ENCODE assay signal across 27 cellular contexts in the genomic region with DNA sequence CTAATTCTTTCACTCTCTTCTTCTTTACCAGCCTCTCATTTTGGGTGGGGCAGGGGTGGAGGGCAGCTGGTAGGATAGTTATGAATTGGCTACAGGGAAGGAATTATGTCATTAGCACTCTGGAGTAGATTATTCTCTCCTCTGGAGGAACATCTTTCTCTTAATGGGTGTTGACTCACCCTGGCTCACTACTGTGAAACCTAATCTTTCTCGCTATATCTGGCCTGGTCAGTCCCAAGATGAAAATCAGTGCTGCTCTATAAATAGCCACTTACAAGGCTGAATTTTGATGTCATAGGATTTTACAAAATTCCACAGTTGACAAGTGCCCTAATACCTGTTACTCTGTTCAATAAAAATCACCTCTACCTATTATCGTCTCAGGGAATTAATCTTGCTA.
DNase-seq lines count a peak whose midpoint lies in the region; TF ChIP-seq lines count a peak whose summit lies in the region.
"Had no signal": no experiment of that assay in that cellular context is flagged by ENCODE, and none has a peak within 500 bp of the region (broad histone marks: within the 10 kb centered on the region; RNA-seq: fewer than 3 reads in every experiment).

No MANE protein-coding gene starts in this region.

- H3K27ac ChIP-seq in SK-N-SH (ENCODE audit: low read depth in 2 of 2, low read length in 1 of 2) (no peak overlapping the region), smooth muscle cell (ENCODE audit: low read depth) (no peak overlapping the region), hepatocyte (no peak overlapping the region)
- H3K27ac ChIP-seq: dorsolateral prefrontal cortex, neural progenitor cell, parathyroid adenoma, right atrium auricular region, SJSA1, stomach, tibial artery, vagina had no signal

- TF ChIP-seq CTCF in SK-N-SH (IDR thresholded peaks at IDR 0.05), result no peak
- no peak for TF ChIP-seq CTCF in smooth muscle cell (IDR thresholded peaks at IDR 0.05; ENCODE audit: borderline replicate concordance, insufficient read depth, poor library complexity, severe bottlenecking)
- TF ChIP-seq CTCF in hepatocyte (IDR thresholded peaks at IDR 0.05; ENCODE audit: poor library complexity), result no peak

- peak; percentile 7 for DNase-seq in NCI-H2171 treated with DMSO at 0.1 percent for 48 hours (lab: John Stamatoyannopoulos, UW)
- no peak for DNase-seq in NCI-H2171 (lab: John Stamatoyannopoulos, UW)
- DNase-seq in SK-N-SH, result no peak
- peak; percentile 9 for DNase-seq in glomerular visceral epithelial cell (ENCODE audit: extremely low spot score)
- no peak for DNase-seq in smooth muscle cell (lab: John Stamatoyannopoulos, UW; ENCODE audit: unreplicated experiment)
- DNase-seq in NK-92 treated with Interleukin-12 subunit alpha and Interleukin-12 subunit beta, amount 100 ng/mL, for 24 hours (lab: John Stamatoyannopoulos, UW), result no peak
- DNase-seq in activated gamma-delta T cell (lab: John Stamatoyannopoulos, UW), result no peak
- no peak for DNase-seq in hepatocyte (ENCODE audit: low spot score)
- DNase-seq: activated CD4-positive, alpha-beta T cell treated with anti-CD3 and anti-CD28 coated beads, Interleukin-2, amount 50 U/mL, for 48 hours; activated naive CD4-positive, alpha-beta T cell; activated T-cell treated with anti-CD3 and anti-CD28 coated beads, Interleukin-2, amount 50 U/mL, for 72 hours; dorsolateral prefrontal cortex; hippocampal formation; Karpas-422; NCI-H1436; NCI-H2081; NCI-H226; NCI-H774; RPMI8226; stomach; tibial artery had no signal

- H3K4me2 ChIP-seq in SK-N-SH, result no peak overlapping the region
- peak overlapping the region; percentile 52 for H3K4me2 ChIP-seq in smooth muscle cell
- H3K4me2 ChIP-seq in hepatocyte, result no peak overlapping the region
- H3K4me2 ChIP-seq: neural progenitor cell had no signal

- no peaks in the 10 kb centered on the region; a peak in 1 of 4 replicates for H3K4me1 ChIP-seq in SK-N-SH (ENCODE audit: control insufficient read depth in 1 of 2, insufficient read depth in 2 of 2, low read depth in 1 of 2, low read length in 1 of 2)
- no peaks in the 10 kb centered on the region for H3K4me1 ChIP-seq in smooth muscle cell (ENCODE audit: low read depth)
- no peaks in the 10 kb centered on the region for H3K4me1 ChIP-seq in hepatocyte (ENCODE audit: insufficient read depth)
- H3K4me1 ChIP-seq: HAP-1, neural progenitor cell, parathyroid adenoma, right atrium auricular region, SJSA1, stomach, tibial artery, vagina had no signal

- TF ChIP-seq EP300 in SK-N-SH (IDR thresholded peaks at IDR 0.05; ENCODE audit: borderline replicate concordance in 1 of 2, low read depth in 1 of 2, low read length in 1 of 2), result no peak

- no peaks in the 10 kb centered on the region for H4K20me1 ChIP-seq in SK-N-SH (ENCODE audit: insufficient read depth)
- H4K20me1 ChIP-seq in smooth muscle cell (ENCODE audit: low read depth), result no peaks in the 10 kb centered on the region
- H4K20me1 ChIP-seq in hepatocyte (ENCODE audit: insufficient read depth, poor library complexity, severe bottlenecking), result no peaks in the 10 kb centered on the region

- H3K79me2 ChIP-seq in SK-N-SH (ENCODE audit: insufficient read depth) (no peaks in the 10 kb centered on the region), smooth muscle cell (ENCODE audit: low read depth) (no peaks in the 10 kb centered on the region), hepatocyte (no peaks in the 10 kb centered on the region)
- H3K79me2 ChIP-seq: parathyroid adenoma had no signal

- WGBS in SK-N-SH (ENCODE audit: low lambda C conversion rate), result 42% methylated on average over 2 of the region's 2 CpGs
- 49% methylated on average over 2 of the region's 2 CpGs for WGBS in smooth muscle cell (ENCODE audit: low lambda C conversion rate)
- WGBS in hepatocyte (ENCODE audit: low lambda C conversion rate, missing lambda C conversion rate), result 83% methylated on average over 2 of the region's 2 CpGs

- no peak overlapping the region for H3K9ac ChIP-seq in SK-N-SH
- H3K9ac ChIP-seq in smooth muscle cell (ENCODE audit: low read depth), result no peak overlapping the region
- H3K9ac ChIP-seq: neural progenitor cell, parathyroid adenoma had no signal

- H3K9me2 ChIP-seq in SK-N-SH, result no peaks in the 10 kb centered on the region
- no peaks in the 10 kb centered on the region for H3K9me2 ChIP-seq in hepatocyte (replicated peaks; ENCODE audit: insufficient read depth)

- TF ChIP-seq RAD21 in SK-N-SH (IDR thresholded peaks at IDR 0.05; ENCODE audit: low read length), result no peak

- H3K9me3 ChIP-seq in SK-N-SH (no peaks in the 10 kb centered on the region), smooth muscle cell (replicated peaks; ENCODE audit: low read depth) (no peaks in the 10 kb centered on the region), hepatocyte (ENCODE audit: low read depth) (no peaks in the 10 kb centered on the region)
- H3K9me3 ChIP-seq: HAP-1, right atrium auricular region, SJSA1, stomach, tibial artery, vagina had no signal

- POLR2A ChIA-PET in SK-N-SH (lab: Yijun Ruan, JAX), result no interaction called here

- H3K27me3 ChIP-seq in SK-N-SH (ENCODE audit: insufficient read depth) (no peaks in the 10 kb centered on the region), smooth muscle cell (ENCODE audit: low read depth) (no peaks in the 10 kb centered on the region), hepatocyte (no peaks in the 10 kb centered on the region)
- H3K27me3 ChIP-seq: dorsolateral prefrontal cortex, neural progenitor cell, right atrium auricular region, SJSA1, stomach, tibial artery, vagina had no signal

- H3F3A ChIP-seq in SK-N-SH (replicated peaks; ENCODE audit: insufficient read depth) (no peaks in the 10 kb centered on the region), smooth muscle cell (ENCODE audit: low read depth) (peaks cover 7% of the 10 kb centered on the region)

- CTCF ChIA-PET in SK-N-SH (lab: Yijun Ruan, JAX), result no interaction called here

- H3K36me3 ChIP-seq in SK-N-SH (replicated peaks in 1 of 2; ENCODE audit: control insufficient read depth in 1 of 2, insufficient read depth in 2 of 2, low read length in 1 of 2) (no peaks in the 10 kb centered on the region), smooth muscle cell (ENCODE audit: low read depth) (no peaks in the 10 kb centered on the region), hepatocyte (replicated peaks; ENCODE audit: insufficient read depth, low read depth) (no peaks in the 10 kb centered on the region)
- H3K36me3 ChIP-seq: HAP-1, neural progenitor cell, right atrium auricular region, SJSA1, stomach, tibial artery, vagina had no signal

- no peak overlapping the region for H2AFZ ChIP-seq in SK-N-SH (ENCODE audit: low read depth)
- H2AFZ ChIP-seq in smooth muscle cell (ENCODE audit: low read depth), result no peak overlapping the region
- no peak overlapping the region for H2AFZ ChIP-seq in hepatocyte
- H2AFZ ChIP-seq: neural progenitor cell, parathyroid adenoma had no signal

- no peak overlapping the region for H3K4me3 ChIP-seq in SK-N-SH (ENCODE audit: low read depth in 2 of 2, low read length in 1 of 2)
- no peak overlapping the region for H3K4me3 ChIP-seq in smooth muscle cell
- H3K4me3 ChIP-seq in hepatocyte, result no peak overlapping the region
- H3K4me3 ChIP-seq: dorsolateral prefrontal cortex, HAP-1, neural progenitor cell, right atrium auricular region, SJSA1, stomach, tibial artery, vagina had no signal

TF ChIP-seq in SK-N-SH, 30 proteins besides CTCF, POLR2A, EP300 and RAD21:
- TF ChIP-seq TCF12 (IDR thresholded peaks at IDR 0.05) (0 out of 2 replicates have a peak, but pooled peaks have one; percentile 6), FOSL2 (IDR thresholded peaks at IDR 0.05; ENCODE audit: borderline replicate concordance, low read depth) (0 out of 2 replicates have a peak, but pooled peaks have one; percentile 9), MEF2A (IDR thresholded peaks at IDR 0.05; ENCODE audit: borderline replicate concordance, low read depth) (peak; percentile 50; the same call in 1 of the 2 replicates), TAF1 (IDR thresholded peaks at IDR 0.05; ENCODE audit: borderline replicate concordance, low read depth, low read length) (no peak), RCOR1 (IDR thresholded peaks at IDR 0.05; ENCODE audit: low read length) (no peak)

Comparison
In these comparisons a context has a peak if more than half of its experiments do, and no peak if none do; other contexts are left out.
1. DNase-seq: peak in NCI-H2171 treated with DMSO at 0.1 percent for 48 hours (single experiment) and glomerular visceral epithelial cell (single experiment); none in NCI-H2171 (single experiment), SK-N-SH (single experiment), smooth muscle cell (single experiment), NK-92 treated with Interleukin-12 subunit alpha and Interleukin-12 subunit beta, amount 100 ng/mL, for 24 hours (single experiment), activated gamma-delta T cell (single experiment) and hepatocyte (single experiment).